Comparison of ENCODE assay signal across 9 cellular contexts in genomic region chr1:46446646-46447498, GRCh38. TPM values are rescaled to one million over a fixed set of nuclear protein-coding genes. Genes with fewer than 3 reads are reported as not detected.
DNase-seq lines count a peak whose midpoint lies in the region; ATAC-seq, FAIRE-seq and TF ChIP-seq lines count a peak whose summit lies in the region.
"Had no signal": no experiment of that assay in that cellular context is flagged by ENCODE, and none has a peak within 500 bp of the region (broad histone marks: within the 10 kb centered on the region; RNA-seq: fewer than 3 reads in every experiment).

No MANE protein-coding gene starts in this region.

- H3K4me3 ChIP-seq in fibroblast of pulmonary artery (replicated peaks; ENCODE audit: low read depth, low read length) = no peak overlapping the region

- H3K36me3 Mint-ChIP-seq in neural crest cell (ENCODE audit: low read depth) = no peaks in the 10 kb centered on the region

- in situ Hi-C loops in KBM-7 (cut with MboI; ENCODE audit: low pct_unique_long_range_greater_than_20kb, low sequenced_read_pairs) = no loop called here

- H3K27ac Mint-ChIP-seq in neural crest cell (ENCODE audit: unreplicated experiment) = no peak overlapping the region
- no peak overlapping the region for H3K27ac Mint-ChIP-seq in stimulated activated naive CD8-positive, alpha-beta T cell treated with anti-CD3 and anti-CD28 coated beads, Interleukin-15, amount 100 ng/mL, for 72 hours

- H3K4me3 Mint-ChIP-seq in neural crest cell = peak overlapping the region; percentile 67
- no peak overlapping the region for H3K4me3 Mint-ChIP-seq in stimulated activated naive CD8-positive, alpha-beta T cell treated with anti-CD3 and anti-CD28 coated beads, Interleukin-15, amount 100 ng/mL, for 72 hours

- TF ChIP-seq CTCF in fibroblast of pulmonary artery (IDR thresholded peaks at IDR 0.05; ENCODE audit: low read length, missing control alignments) (peak; percentile 97), neural crest cell (conservative IDR thresholded peaks at IDR 0.05) (peak; percentile 92)

- peak; percentile 58 for ATAC-seq in stimulated activated naive CD8-positive, alpha-beta T cell treated with anti-CD3 and anti-CD28 coated beads, Interleukin-15, amount 100 ng/mL, for 72 hours
- ATAC-seq in GM19035 (IDR thresholded peaks at IDR 0.05; ENCODE audit: unreplicated experiment) = no peak

- peaks cover 86% of the 10 kb centered on the region for H3K27me3 Mint-ChIP-seq in neural crest cell (ENCODE audit: low read depth)
- H3K27me3 Mint-ChIP-seq in stimulated activated naive CD8-positive, alpha-beta T cell treated with anti-CD3 and anti-CD28 coated beads, Interleukin-15, amount 100 ng/mL, for 72 hours = peaks cover 94% of the 10 kb centered on the region

- FAIRE-seq in RCC 7860 (lab: Jason Lieb, UNC) = no peak

- no peaks in the 10 kb centered on the region for H3K9me3 Mint-ChIP-seq in neural crest cell
- H3K9me3 Mint-ChIP-seq in stimulated activated naive CD8-positive, alpha-beta T cell treated with anti-CD3 and anti-CD28 coated beads, Interleukin-15, amount 100 ng/mL, for 72 hours = no peaks in the 10 kb centered on the region

- H3K4me1 Mint-ChIP-seq in neural crest cell = peaks cover 20% of the 10 kb centered on the region
- peaks cover 36% of the 10 kb centered on the region for H3K4me1 Mint-ChIP-seq in stimulated activated naive CD8-positive, alpha-beta T cell treated with anti-CD3 and anti-CD28 coated beads, Interleukin-15, amount 100 ng/mL, for 72 hours

- DNase-seq in DMS153 treated with DMSO at 0.1 percent for 48 hours (lab: John Stamatoyannopoulos, UW; ENCODE audit: unreplicated experiment) = peak; percentile 90
- DNase-seq in KBM-7 = peak; percentile 74
- peak; percentile 33 for DNase-seq in RCC 7860 (ENCODE audit: low spot score)
- peak; percentile 52 to 62 for DNase-seq in activated T-helper 1 cell treated with anti-CD3 and anti-CD28 coated beads, Interleukin-2, amount 50 U/mL, for 16 hours (ENCODE audit: low read depth in 1 of 2, low spot score in 1 of 2)
- DNase-seq in fibroblast of pulmonary artery (ENCODE audit: low read depth) = peak; percentile 73
- DNase-seq in neural crest cell (ENCODE audit: low read depth, low spot score) = peak; percentile 90
- peak; percentile 75 to 78 for DNase-seq in stimulated activated naive CD8-positive, alpha-beta T cell treated with anti-CD3 and anti-CD28 coated beads, Interleukin-15, amount 100 ng/mL, for 72 hours

RNA-seq across cellular contexts. Expression of gene DMBX1, which starts 42.8 kb away (rescaled TPM):
- total RNA-seq in neural crest cell = not detected in 2 replicates
- total RNA-seq: activated CD8-positive, alpha-beta memory T cell treated with anti-CD3 and anti-CD28 coated beads for 36 hours had no signal

RNA-seq across cellular contexts. Expression of gene FAAH, which starts 52.8 kb away (rescaled TPM):
- total RNA-seq in neural crest cell = 16.2 and 17.4 TPM in 2 replicates

Comparison
In these comparisons a context has a peak if more than half of its experiments do, and no peak if none do; other contexts are left out.
1. DNase-seq: peak in every context shown above with its lines; median percentile 90 in DMS153 treated with DMSO at 0.1 percent for 48 hours; 90 in neural crest cell; 76 in stimulated activated naive CD8-positive, alpha-beta T cell treated with anti-CD3 and anti-CD28 coated beads, Interleukin-15, amount 100 ng/mL, for 72 hours; 74 in KBM-7; 73 in fibroblast of pulmonary artery; 57 in activated T-helper 1 cell treated with anti-CD3 and anti-CD28 coated beads, Interleukin-2, amount 50 U/mL, for 16 hours; 33 in RCC 7860.